In genomic region chr17:41647940-41648410, GRCh38 we compare ENCODE assay signal across 1 cellular context.
A peak's percentile ranks its signal among the peaks of the same experiment; 100 is the strongest.
TF ChIP-seq lines count a peak whose summit lies in the region.

No MANE protein-coding gene starts in this region.

TF ChIP-seq in WTC11, 78 proteins besides CTCF, POLR2A, EP300 and RAD21 (continued from another document):
- TF ChIP-seq USF2 (CRISPR knock-in tag; IDR thresholded peaks at IDR 0.05) (no peak), TEAD4 (CRISPR knock-in tag; IDR thresholded peaks at IDR 0.05) (no peak), ZNF671 (CRISPR knock-in tag; IDR thresholded peaks at IDR 0.05) (no peak), FOXP4 (CRISPR knock-in tag; IDR thresholded peaks at IDR 0.05) (no peak), ZBTB21 (CRISPR knock-in tag; IDR thresholded peaks at IDR 0.05; ENCODE audit: borderline replicate concordance) (no peak), ESRRA (CRISPR knock-in tag; IDR thresholded peaks at IDR 0.05; ENCODE audit: borderline replicate concordance) (no peak), CDX4 (CRISPR knock-in tag; IDR thresholded peaks at IDR 0.05; ENCODE audit: borderline replicate concordance) (no peak), JAZF1 (CRISPR knock-in tag; IDR thresholded peaks at IDR 0.05) (no peak), NFYB (CRISPR knock-in tag; conservative IDR thresholded peaks at IDR 0.05; ENCODE audit: low read depth) (no peak), HMGXB4 (CRISPR knock-in tag; IDR thresholded peaks at IDR 0.05) (no peak), MLX (CRISPR knock-in tag; IDR thresholded peaks at IDR 0.05) (no peak), E2F1 (CRISPR knock-in tag; IDR thresholded peaks at IDR 0.05) (no peak), ZNF232 (CRISPR knock-in tag; IDR thresholded peaks at IDR 0.05) (no peak), SMAD3 (CRISPR knock-in tag; IDR thresholded peaks at IDR 0.05; ENCODE audit: borderline replicate concordance) (no peak), ERG (CRISPR knock-in tag; IDR thresholded peaks at IDR 0.05) (0 out of 2 replicates have a peak, but pooled peaks have one; percentile 64), SMAD4 (CRISPR knock-in tag; IDR thresholded peaks at IDR 0.05) (no peak), AR (CRISPR knock-in tag; IDR thresholded peaks at IDR 0.05) (no peak), ZNF396 (CRISPR knock-in tag; IDR thresholded peaks at IDR 0.05; ENCODE audit: borderline replicate concordance) (no peak), ARID4B (CRISPR knock-in tag; IDR thresholded peaks at IDR 0.05; ENCODE audit: borderline replicate concordance) (no peak), EMX1 (CRISPR knock-in tag; IDR thresholded peaks at IDR 0.05) (no peak), ZNF121 (CRISPR knock-in tag; IDR thresholded peaks at IDR 0.05) (no peak), ZNF317 (CRISPR knock-in tag; IDR thresholded peaks at IDR 0.05; ENCODE audit: borderline replicate concordance, low read depth) (no peak), ZNF532 (CRISPR knock-in tag; IDR thresholded peaks at IDR 0.05; ENCODE audit: borderline replicate concordance) (no peak), MAX (CRISPR knock-in tag; IDR thresholded peaks at IDR 0.05) (peak; percentile 69), USF1 (CRISPR knock-in tag; IDR thresholded peaks at IDR 0.05) (no peak), HMGA2 (CRISPR knock-in tag; IDR thresholded peaks at IDR 0.05) (no peak), SOX15 (CRISPR knock-in tag; IDR thresholded peaks at IDR 0.05) (no peak), OVOL2 (CRISPR knock-in tag; IDR thresholded peaks at IDR 0.05; ENCODE audit: borderline replicate concordance) (no peak), IRF2 (CRISPR knock-in tag; IDR thresholded peaks at IDR 0.05; ENCODE audit: borderline replicate concordance, low read depth) (no peak), MXD4 (CRISPR knock-in tag; IDR thresholded peaks at IDR 0.05; ENCODE audit: borderline replicate concordance) (no peak), RORB (CRISPR knock-in tag; IDR thresholded peaks at IDR 0.05) (no peak)
